8 cellular contexts compared by ENCODE assay signal in genomic region chr13:69565334-69565733, GRCh38.
A peak's percentile ranks its signal among the peaks of the same experiment; 100 is the strongest.
DNase-seq lines count a peak whose midpoint lies in the region; ATAC-seq and TF ChIP-seq lines count a peak whose summit lies in the region.

No MANE protein-coding gene starts in this region.

- peak; percentile 49 for DNase-seq in HCT116 (ENCODE audit: low read depth, low spot score)
- peak; percentile 76 for DNase-seq in NAMALWA (ENCODE audit: low spot score)
- DNase-seq in fibroblast of mammary gland (ENCODE audit: low read depth), result peak; percentile 4
- no peak for DNase-seq in heart left ventricle
- DNase-seq in putamen (ENCODE audit: low spot score), result no peak

- H3K36me3 ChIP-seq in HCT116 (ENCODE audit: control insufficient read depth in 1 of 2, insufficient read depth in 2 of 2, low read length in 2 of 2) (no peaks in the 10 kb centered on the region), heart left ventricle (no peaks in the 10 kb centered on the region)

- no peak for TF ChIP-seq RAD21 in HCT116 (IDR thresholded peaks at IDR 0.05; ENCODE audit: low read depth)

- WGBS in heart left ventricle, 4 donors, result 45 to 74% (median 58%) methylated on average over 4 of the region's 4 CpGs

- H3K27me3 ChIP-seq in HCT116 (ENCODE audit: insufficient read depth, low read length), result no peaks in the 10 kb centered on the region
- H3K27me3 ChIP-seq in heart left ventricle, result no peaks in the 10 kb centered on the region

- no peaks in the 10 kb centered on the region; the same call in 1 of the 2 replicates for H4K20me1 ChIP-seq in HCT116 (ENCODE audit: insufficient read depth)

- CTCF ChIA-PET in HCT116 (lab: Charles Lee), result interaction anchor here (1.6 kb wide), 1 partner anchor 8 kb away, joined by 3 read pairs; no protein-coding TSS in a partner anchor

- intact Hi-C loops in HCT116 (cut with micrococcal nuclease), result no loop called here
- intact Hi-C loops in heart left ventricle (cut with DNase I), result no loop called here

- no peak for TF ChIP-seq POLR2A in HCT116 (IDR thresholded peaks at IDR 0.05; ENCODE audit: borderline replicate concordance, extremely low read depth, insufficient read depth, insufficient read length)
- no peak for TF ChIP-seq POLR2A in heart left ventricle (IDR thresholded peaks at IDR 0.05)

- H2AFZ ChIP-seq in HCT116 (ENCODE audit: low read depth, low read length, poor library complexity, severe bottlenecking), result no peak overlapping the region

- POLR2A ChIA-PET in HCT116 (lab: Charles Lee), result no interaction called here

- H3K9ac ChIP-seq in HCT116 (ENCODE audit: low read length), result no peak overlapping the region

- H3K4me3 ChIP-seq in HCT116 (replicated peaks in 1 of 2; ENCODE audit: low read depth in 1 of 2, low read length in 2 of 2), result no peak overlapping the region
- H3K4me3 ChIP-seq in fibroblast of mammary gland (ENCODE audit: control insufficient read depth, low read depth, low read length), result no peak overlapping the region
- no peak overlapping the region for H3K4me3 ChIP-seq in heart left ventricle

- RAD21 ChIA-PET in HCT116 (lab: Charles Lee; ENCODE audit: low non-redundant PET in 1 of 2, low total read pairs in 2 of 2, uncharacterized antibody in 2 of 2, unreplicated experiment in 2 of 2), result no interaction called here

- H3K9me2 ChIP-seq in HCT116 (ENCODE audit: insufficient read depth), result no peaks in the 10 kb centered on the region

- H3K4me1 ChIP-seq in HCT116 (ENCODE audit: control insufficient read depth in 1 of 2, insufficient read depth in 2 of 2, low read length in 2 of 2) (0 out of 4 replicates have a peak, but pooled peaks cover 0 to 4% of the 10 kb centered on the region in 2 experiments), heart left ventricle (no peaks in the 10 kb centered on the region)

- no peak overlapping the region for H3K4me2 ChIP-seq in HCT116 (ENCODE audit: low read length)

- no TSS peak for BruUV-seq in HCT116 (replicated peaks; lab: Mats Ljungman, UMichigan)

- H3K27ac ChIP-seq in HCT116 (ENCODE audit: low read depth, low read length), result no peak overlapping the region
- no peak overlapping the region for H3K27ac ChIP-seq in heart left ventricle

- TF ChIP-seq CTCF in GM12874 (IDR thresholded peaks at IDR 0.05; ENCODE audit: insufficient read depth, low read depth, low read length) (peak; percentile 45; the same call in 1 of the 2 replicates), HCT116 (IDR thresholded peaks at IDR 0.05 in 2 of 3, conservative IDR thresholded peaks at IDR 0.05 in 1 of 3; ENCODE audit: borderline replicate concordance in 1 of 3, insufficient read depth in 1 of 3, low read depth in 2 of 3, low read length in 2 of 3) (peak; percentile 12 to 58 (median 42); a peak in 4 of 6 replicates), fibroblast of mammary gland (conservative IDR thresholded peaks at IDR 0.05; ENCODE audit: control insufficient read depth, insufficient read depth, low read depth, low read length) (no peak), heart left ventricle (IDR thresholded peaks at IDR 0.05) (no peak)

- peak; percentile 97 for ATAC-seq in HCT116
- ATAC-seq in GM18907 (IDR thresholded peaks at IDR 0.05; ENCODE audit: unreplicated experiment), result no peak
- ATAC-seq in heart left ventricle, result no peak
- no peak for ATAC-seq in HG03571 (IDR thresholded peaks at IDR 0.05; ENCODE audit: unreplicated experiment)

- H3K9me3 ChIP-seq in HCT116 (ENCODE audit: control insufficient read depth in 1 of 2, insufficient read depth in 1 of 2, low read depth in 1 of 2, low read length in 2 of 2), result peaks cover 0 to 6% of the 10 kb centered on the region in 2 experiments; a peak in 1 of 4 replicates
- H3K9me3 ChIP-seq in heart left ventricle, result peaks cover 0 to 9% (median 0%) of the 10 kb centered on the region in 12 donors

- no peaks in the 10 kb centered on the region for H3K79me2 ChIP-seq in HCT116 (ENCODE audit: insufficient read depth, low read length)

TF ChIP-seq in HCT116, 20 proteins besides CTCF, POLR2A, EP300 and RAD21:
- TF ChIP-seq, protein P1, sequence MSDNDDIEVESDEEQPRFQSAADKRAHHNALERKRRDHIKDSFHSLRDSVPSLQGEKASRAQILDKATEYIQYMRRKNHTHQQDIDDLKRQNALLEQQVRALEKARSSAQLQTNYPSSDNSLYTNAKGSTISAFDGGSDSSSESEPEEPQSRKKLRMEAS (IDR thresholded peaks at IDR 0.05), result no peak
- TF ChIP-seq FOSL1 (IDR thresholded peaks at IDR 0.05; ENCODE audit: low read depth), result peak; percentile 8; the same call in 1 of the 2 replicates
TF ChIP-seq in HCT116: peak in this region for 1.

Comparison
In these comparisons a context has a peak if more than half of its experiments do, and no peak if none do; other contexts are left out.
1. CTCF ChIP-seq: peak in GM12874 (single experiment) and HCT116 (3 of 3); none in fibroblast of mammary gland (single experiment) and heart left ventricle (0 of 12).
2. DNase-seq: peak in HCT116 (single experiment), NAMALWA (single experiment) and fibroblast of mammary gland (single experiment); none in heart left ventricle (0 of 5) and putamen (single experiment).